ENCODE assay signal across 21 cellular contexts in the genomic region with DNA sequence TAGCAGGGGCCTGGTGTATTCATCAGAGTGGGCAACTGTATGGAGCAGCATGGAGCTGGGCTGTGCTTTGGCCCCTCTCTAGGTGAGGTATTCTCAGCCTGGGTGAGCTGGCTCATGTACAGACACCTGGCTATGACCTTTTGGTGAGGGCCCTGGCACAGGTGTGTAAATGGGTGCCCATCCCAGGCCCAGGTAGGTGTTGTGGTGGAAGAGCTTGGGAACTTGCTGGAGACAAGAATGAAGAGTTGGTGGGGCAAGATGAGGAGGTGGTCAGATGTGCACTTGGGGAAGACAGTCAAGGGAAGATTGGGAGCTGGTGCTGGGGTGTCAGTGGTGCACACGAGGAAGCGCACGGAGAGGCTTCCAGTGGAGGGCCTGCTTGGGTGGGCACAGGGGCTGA.
"Had no signal": no experiment of that assay in that cellular context is flagged by ENCODE, and none has a peak within 500 bp of the region (broad histone marks: within the 10 kb centered on the region; RNA-seq: fewer than 3 reads in every experiment).

No MANE protein-coding gene starts in this region.

- H3K27ac Mint-ChIP-seq: naive thymus-derived CD8-positive, alpha-beta T cell; nephron progenitor cell had no signal

- DNase-seq: colonic mucosa; dermis blood vessel endothelial cell; effector memory CD4-positive, alpha-beta T cell; foreskin keratinocyte; kidney; mesenchymal stem cell; nephron progenitor cell; occipital lobe; stimulated activated CD4-positive, alpha-beta T cell treated with anti-CD3 and anti-CD28 coated beads, Interleukin-12 subunit alpha, Interleukin-12 subunit beta, amount 100 ng/mL, for 4 hours; stimulated activated CD4-positive, alpha-beta T cell treated with anti-CD3 and anti-CD28 coated beads, Interleukin-1b, Interleukin-23, amount 100 ng/mL, for 48 hours; stimulated activated CD4-positive, alpha-beta T cell treated with anti-CD3 and anti-CD28 coated beads, Interleukin-4, amount 100 ng/mL, for 1 hour; stimulated activated CD8-positive, alpha-beta memory T cell treated with anti-CD3 and anti-CD28 coated beads, Interleukin-4, amount 100 ng/mL, for 48 hours; stimulated activated naive CD4-positive, alpha-beta T cell; stomach; thyroid gland; trophoblast cell had no signal

- ATAC-seq: foreskin keratinocyte; gastroesophageal sphincter; heart left ventricle; left lobe of liver; naive thymus-derived CD8-positive, alpha-beta T cell; sciatic nerve had no signal

- H3K4me3 Mint-ChIP-seq: naive thymus-derived CD8-positive, alpha-beta T cell; nephron progenitor cell had no signal

- H3K27me3 Mint-ChIP-seq: naive thymus-derived CD8-positive, alpha-beta T cell had no signal

- H3K4me1 Mint-ChIP-seq: naive thymus-derived CD8-positive, alpha-beta T cell had no signal

- H3K9me3 Mint-ChIP-seq: nephron progenitor cell had no signal
